7 cellular contexts compared by ENCODE assay signal in the genomic region with DNA sequence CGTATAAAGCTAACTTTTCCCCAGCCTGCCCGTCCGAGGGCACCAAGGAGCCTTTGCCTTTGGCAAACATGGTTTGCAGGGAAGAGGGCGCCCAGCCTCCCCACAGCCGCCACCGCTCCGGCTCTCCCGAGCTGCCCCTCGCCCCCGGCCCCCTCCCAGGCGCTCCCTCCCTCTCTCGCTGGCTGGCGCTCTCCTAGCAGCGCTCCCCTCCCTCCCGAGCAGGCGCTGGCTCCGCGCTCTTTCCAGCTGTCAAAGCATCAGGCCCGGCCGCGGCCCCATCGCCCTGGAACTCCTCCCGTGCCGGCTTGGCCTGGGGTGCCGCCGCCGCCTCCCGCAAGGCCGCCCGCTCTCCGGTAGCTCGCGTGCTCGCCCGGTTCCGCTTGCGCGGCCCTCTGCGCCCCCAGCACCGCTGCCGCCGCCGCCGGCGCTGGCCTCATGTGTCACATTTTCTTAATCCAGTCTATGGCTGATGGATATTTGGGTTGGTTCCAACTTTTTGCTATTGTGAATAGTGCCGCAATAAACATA. TPM values are rescaled to one million over a fixed set of nuclear protein-coding genes. Genes with fewer than 3 reads are reported as not detected.
"Had no signal": no experiment of that assay in that cellular context is flagged by ENCODE, and none has a peak within 500 bp of the region (broad histone marks: within the 10 kb centered on the region; RNA-seq: fewer than 3 reads in every experiment).

No MANE protein-coding gene starts in this region.

RNA-seq across cellular contexts. Expression of a gene that starts 10.7 kb away (rescaled TPM):
- total RNA-seq: HepG2, HT1080, IMR-90, PC-9, Right ventricle myocardium inferior, RPMI7951, SJCRH30 had no signal
- polyA plus RNA-seq: IMR-90 had no signal
